In the genomic region with DNA sequence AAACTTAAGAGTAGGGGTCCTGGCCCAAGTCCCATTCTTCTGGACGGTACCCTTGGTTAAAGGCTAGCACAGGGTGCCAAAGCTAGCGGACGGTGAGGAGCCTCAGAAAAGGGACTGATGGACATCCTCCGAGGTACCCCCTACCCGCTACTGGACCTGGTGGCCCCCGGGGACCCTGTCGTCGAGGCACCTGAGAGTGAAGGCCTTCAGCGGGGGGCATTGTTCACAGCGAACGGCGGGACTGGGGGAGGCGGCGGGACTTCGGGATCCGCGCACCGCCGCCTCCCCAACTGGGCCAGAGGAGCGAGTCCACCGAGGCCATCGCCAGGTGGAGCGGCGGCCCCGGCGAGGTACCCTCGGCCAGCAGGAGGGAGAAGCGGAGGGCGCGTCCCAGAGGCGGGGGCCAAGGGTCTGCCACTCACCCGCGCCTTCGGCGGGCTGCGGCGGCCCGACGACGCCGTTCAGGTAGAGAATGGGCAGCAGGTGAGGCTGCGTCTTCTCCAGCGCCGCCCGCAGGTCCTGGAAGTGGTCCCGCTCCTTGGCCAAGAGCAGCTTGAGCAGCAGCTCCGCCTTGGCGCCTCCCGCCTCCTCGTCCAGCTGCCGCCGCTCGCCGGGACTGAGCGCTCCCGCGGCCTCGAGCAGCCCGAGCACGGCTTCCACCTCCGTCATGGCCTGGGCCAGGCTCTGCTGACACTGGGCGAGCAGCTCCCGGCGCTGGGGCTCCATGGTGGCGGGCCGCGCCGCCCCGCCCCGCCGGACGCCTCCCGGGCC, we compare ENCODE assay signal across 8 cellular contexts. TPM values are rescaled to one million over a fixed set of nuclear protein-coding genes. Genes with fewer than 3 reads are reported as not detected.
A peak's percentile ranks its signal among the peaks of the same experiment; 100 is the strongest.
DNase-seq lines count a peak whose midpoint lies in the region; ATAC-seq and TF ChIP-seq lines count a peak whose summit lies in the region.

No MANE protein-coding gene starts in this region.

- peak overlapping the region; percentile 80 for H3K4me3 ChIP-seq in GM06990 (replicated peaks; ENCODE audit: low read depth, low read length)
- H3K4me3 ChIP-seq in astrocyte of the cerebellum (ENCODE audit: low read depth, low read length), result peak overlapping the region; percentile 72
- peak overlapping the region; percentile 84 for H3K4me3 ChIP-seq in iPS-11a (ENCODE audit: low read depth, low read length)
- peak overlapping the region; percentile 64 to 87 (median 74) for H3K4me3 ChIP-seq in sigmoid colon

- H3K36me3 ChIP-seq in GM06990 (ENCODE audit: control insufficient read depth, insufficient read depth, low read length) (no peaks in the 10 kb centered on the region), sigmoid colon (no peaks in the 10 kb centered on the region)

- intact Hi-C loops in sigmoid colon (cut with DNase I), result loop anchor here (2.0 to 5.0 kb wide), 4 partner anchors 43 to 101 kb away; a partner anchor contains a TSS

- H3K27ac ChIP-seq in sigmoid colon, result peak overlapping the region; percentile 88 to 95 (median 91)

- TF ChIP-seq POLR2A in sigmoid colon (IDR thresholded peaks at IDR 0.05), result no peak

- ATAC-seq in GM21825 (IDR thresholded peaks at IDR 0.05; ENCODE audit: unreplicated experiment), result peak; percentile 56

- H3K4me1 ChIP-seq in sigmoid colon, result peaks cover 0 to 56% (median 48%) of the 10 kb centered on the region in 4 donors

- in situ Hi-C loops in astrocyte of the cerebellum (cut with HindIII; ENCODE audit: low sequenced_read_pairs), result loop anchor here (5.0 kb wide), 1 partner anchor 39 kb away; no protein-coding TSS in a partner anchor

- peaks cover 1% of the 10 kb centered on the region; the same call in 1 of the 2 replicates for H3K27me3 ChIP-seq in GM06990 (replicated peaks; ENCODE audit: control insufficient read depth, insufficient read depth, low read length)
- no peaks in the 10 kb centered on the region for H3K27me3 ChIP-seq in sigmoid colon

- no peak for TF ChIP-seq EP300 in sigmoid colon (IDR thresholded peaks at IDR 0.05)

- H3K9me3 ChIP-seq in sigmoid colon, result no peaks in the 10 kb centered on the region

- peak; percentile 44 for DNase-seq in GM06990 (ENCODE audit: extremely low read depth, insufficient read length)
- peak; percentile 61 for DNase-seq in NCI-H146 (lab: John Stamatoyannopoulos, UW)
- DNase-seq in astrocyte of the cerebellum (ENCODE audit: low read depth), result no peak
- peak; percentile 86 for DNase-seq in sigmoid colon
- no peak for DNase-seq in pons (ENCODE audit: low spot score)
- no peak for DNase-seq in epidermal melanocyte (ENCODE audit: insufficient read length, low spot score)

- 1 to 2% methylated on average over 73 of the region's 73 CpGs for WGBS in sigmoid colon, 2 donors

- TF ChIP-seq CTCF in GM06990 (IDR thresholded peaks at IDR 0.05; ENCODE audit: insufficient read depth, low read length, poor library complexity, severe bottlenecking), result peak; percentile 17
- no peak for TF ChIP-seq CTCF in astrocyte of the cerebellum (IDR thresholded peaks at IDR 0.05; ENCODE audit: low read depth, low read length, missing control alignments)
- TF ChIP-seq CTCF in sigmoid colon (IDR thresholded peaks at IDR 0.05), result no peak

RNA-seq across cellular contexts. Expression of a gene that starts 0.6 kb away (rescaled TPM):
- 10 to 100 TPM; 41.0 to 78.1 (median 49.4) TPM for total RNA-seq in sigmoid colon
- 10 to 100 TPM in 1 of 3 donors, 1 to 10 TPM in 2; 6.0 to 20.3 (median 7.2) TPM for polyA plus RNA-seq in sigmoid colon

Comparison
In these comparisons a context has a peak if more than half of its experiments do, and no peak if none do; other contexts are left out.
1. DNase-seq: peak in GM06990 (single experiment), NCI-H146 (single experiment) and sigmoid colon (single experiment); none in astrocyte of the cerebellum (single experiment), pons (single experiment) and epidermal melanocyte (single experiment).
2. Peak in every context shown above with its lines, with median percentiles within 50 percentile points of each other: H3K4me3 ChIP-seq.